Comparison of ENCODE assay signal across 12 cellular contexts in genomic region chr21:33492571-33492970, GRCh38. TPM values are rescaled to one million over a fixed set of nuclear protein-coding genes. Genes with fewer than 3 reads are reported as not detected.
A peak's percentile ranks its signal among the peaks of the same experiment; 100 is the strongest.
DNase-seq lines count a peak whose midpoint lies in the region; ATAC-seq and TF ChIP-seq lines count a peak whose summit lies in the region.
"Had no signal": no experiment of that assay in that cellular context is flagged by ENCODE, and none has a peak within 500 bp of the region (broad histone marks: within the 10 kb centered on the region; RNA-seq: fewer than 3 reads in every experiment).

No MANE protein-coding gene starts in this region.

- H3K27me3 Mint-ChIP-seq in MCF 10A (ENCODE audit: insufficient read depth, unreplicated experiment) = no peaks in the 10 kb centered on the region
- peaks cover 9% of the 10 kb centered on the region for H3K27me3 Mint-ChIP-seq in central memory CD8-positive, alpha-beta T cell

- no peak for TF ChIP-seq POLR2A in breast epithelium (IDR thresholded peaks at IDR 0.05)

- no peak for ATAC-seq in central memory CD8-positive, alpha-beta T cell (replicated peaks; ENCODE audit: extremely low read depth, poor library complexity, severe bottlenecking)
- ATAC-seq in HG02678 (IDR thresholded peaks at IDR 0.05; ENCODE audit: unreplicated experiment) = no peak

- H3K36me3 ChIP-seq in breast epithelium = no peaks in the 10 kb centered on the region

- DNase-seq in MCF 10A (ENCODE audit: unreplicated experiment) (peak; percentile 91), breast epithelium (ENCODE audit: low spot score in 2 of 2) (no peak), NOMO-1 treated with DMSO at 0.1 percent for 48 hours (lab: John Stamatoyannopoulos, UW; ENCODE audit: unreplicated experiment) (peak; percentile 45), skeletal muscle cell (ENCODE audit: low read depth) (peak; percentile 47), ecto neural progenitor cell (ENCODE audit: low spot score) (no peak), GM10248 (ENCODE audit: extremely low spot score) (no peak)
- no peak for DNase-seq in central memory CD8-positive, alpha-beta T cell (ENCODE audit: low spot score in 2 of 2)
- DNase-seq: kidney glomerular epithelial cell, NCI-H146, T1000 had no signal

- no peaks in the 10 kb centered on the region for H3K27me3 ChIP-seq in breast epithelium
- H3K27me3 ChIP-seq: foreskin keratinocyte had no signal

- H3K4me3 ChIP-seq in breast epithelium (no peak overlapping the region), skeletal muscle cell (ENCODE audit: low read depth, low read length) (no peak overlapping the region)

- no peaks in the 10 kb centered on the region for H3K36me3 Mint-ChIP-seq in MCF 10A (ENCODE audit: insufficient read depth, unreplicated experiment)
- H3K36me3 Mint-ChIP-seq in central memory CD8-positive, alpha-beta T cell (ENCODE audit: insufficient read depth) = peaks cover 8% of the 10 kb centered on the region

- CTCF ChIA-PET in MCF 10A (lab: Yijun Ruan, JAX) (no interaction called here), GM10248 (lab: Yijun Ruan, JAX) (no interaction called here)

- intact Hi-C loops in MCF 10A (cut with micrococcal nuclease) = no loop called here
- intact Hi-C loops in breast epithelium (cut with DNase I; ENCODE audit: low total_unique reads) = no loop called here

- no peak overlapping the region for H3K27ac Mint-ChIP-seq in MCF 10A (ENCODE audit: low read depth, unreplicated experiment)
- H3K27ac Mint-ChIP-seq in central memory CD8-positive, alpha-beta T cell (ENCODE audit: low read depth) = no peak overlapping the region

- POLR2A ChIA-PET in MCF 10A (lab: Yijun Ruan, JAX) = interaction anchor here (3.2 to 3.4 kb wide), 2 partner anchors 12 to 50 kb away, joined by 33 to 92 read pairs; partner anchors contain the start of genes GART, SON and TMEM50B
- POLR2A ChIA-PET in GM10248 (lab: Yijun Ruan, JAX) = no interaction called here

- peaks cover 7% of the 10 kb centered on the region for H3K4me1 Mint-ChIP-seq in MCF 10A (ENCODE audit: insufficient read depth, unreplicated experiment)
- peaks cover 11% of the 10 kb centered on the region for H3K4me1 Mint-ChIP-seq in central memory CD8-positive, alpha-beta T cell

- H3K9me3 Mint-ChIP-seq in MCF 10A (ENCODE audit: unreplicated experiment) = no peaks in the 10 kb centered on the region
- no peaks in the 10 kb centered on the region for H3K9me3 Mint-ChIP-seq in central memory CD8-positive, alpha-beta T cell

- H3K4me3 Mint-ChIP-seq in MCF 10A (ENCODE audit: unreplicated experiment) = peak overlapping the region; percentile 96
- peak overlapping the region; percentile 74 for H3K4me3 Mint-ChIP-seq in central memory CD8-positive, alpha-beta T cell

- H3K9me3 ChIP-seq in breast epithelium = no peaks in the 10 kb centered on the region

- no peak overlapping the region for H3K27ac ChIP-seq in breast epithelium
- H3K27ac ChIP-seq: foreskin keratinocyte had no signal

- no peaks in the 10 kb centered on the region for H3K4me1 ChIP-seq in breast epithelium
- H3K4me1 ChIP-seq: foreskin keratinocyte had no signal

- TF ChIP-seq CTCF in MCF 10A (IDR thresholded peaks at IDR 0.05; ENCODE audit: unreplicated experiment) = no peak
- TF ChIP-seq CTCF in breast epithelium (IDR thresholded peaks at IDR 0.05) = no peak
- TF ChIP-seq CTCF in GM10248 (IDR thresholded peaks at IDR 0.05; ENCODE audit: control extremely low read depth, extremely low read depth, low read depth, missing control alignments) = no peak

- no TSS peak for BruUV-seq in MCF 10A (replicated peaks; lab: Mats Ljungman, UMichigan)

RNA-seq across cellular contexts. Expression of gene DNAJC28, which starts 1.1 kb away (rescaled TPM):
- total RNA-seq in MCF 10A (2022) (0.28 and 0.39 TPM in 2 replicates), breast epithelium (1 to 10 TPM; 2.0 to 3.0 (median 2.2) TPM)

RNA-seq across cellular contexts. Expression of gene TMEM50B, which starts 12.8 kb away (rescaled TPM):
- total RNA-seq in MCF 10A (2022) = 20.7 and 27.8 TPM in 2 replicates
- 10 to 100 TPM; 88.8 to 92.8 (median 91.8) TPM for total RNA-seq in breast epithelium

RNA-seq across cellular contexts. Expression of gene GART, which starts 49.3 kb away (rescaled TPM):
- total RNA-seq in MCF 10A (2022) = 166 and 240 TPM in 2 replicates
- total RNA-seq in breast epithelium = 10 to 100 TPM; 80.6 to 90.8 (median 89.4) TPM

RNA-seq across cellular contexts. Expression of gene SON, which starts 50.3 kb away (rescaled TPM):
- total RNA-seq in MCF 10A (2022) = 289 and 303 TPM in 2 replicates
- total RNA-seq in breast epithelium = 100 to 1,000 TPM; 265 to 355 (median 330) TPM

Comparison
In these comparisons a context has a peak if more than half of its experiments do, and no peak if none do; other contexts are left out.
1. DNase-seq: peak in MCF 10A (single experiment), NOMO-1 treated with DMSO at 0.1 percent for 48 hours (single experiment) and skeletal muscle cell (single experiment); none in breast epithelium (0 of 2), central memory CD8-positive, alpha-beta T cell (0 of 2), ecto neural progenitor cell (single experiment) and GM10248 (single experiment).